8 cellular contexts compared by ENCODE assay signal in genomic region chr11:73141309-73142127, GRCh38. TPM values are rescaled to one million over a fixed set of nuclear protein-coding genes. Genes with fewer than 3 reads are reported as not detected.
DNase-seq lines count a peak whose midpoint lies in the region; ATAC-seq and TF ChIP-seq lines count a peak whose summit lies in the region.

No MANE protein-coding gene starts in this region.

- H3K36me3 Mint-ChIP-seq in neural progenitor cell, result peaks cover 6% of the 10 kb centered on the region

- H3K36me3 ChIP-seq in OCI-LY3 (replicated peaks; ENCODE audit: low read depth, low read length) (peaks cover 46% of the 10 kb centered on the region), neural progenitor cell (no peaks in the 10 kb centered on the region)

- H3K9me3 ChIP-seq in OCI-LY3 (ENCODE audit: insufficient read depth, low read length) (no peaks in the 10 kb centered on the region), neural progenitor cell (ENCODE audit: low read depth) (no peaks in the 10 kb centered on the region)

- H3K27me3 ChIP-seq in OCI-LY3 (ENCODE audit: low read depth, low read length), result no peaks in the 10 kb centered on the region
- no peaks in the 10 kb centered on the region for H3K27me3 ChIP-seq in neural progenitor cell

- H3K9ac ChIP-seq in OCI-LY3 (ENCODE audit: low read length), result peak overlapping the region; percentile 97
- peak overlapping the region; percentile 50 for H3K9ac ChIP-seq in neural progenitor cell

- H3K4me3 ChIP-seq in AG09309 (ENCODE audit: control insufficient read depth, low read depth, low read length) (peak overlapping the region; percentile 88), OCI-LY3 (ENCODE audit: low read length) (peak overlapping the region; percentile 84), fibroblast of villous mesenchyme (ENCODE audit: low read depth, low read length) (peak overlapping the region; percentile 96), neural progenitor cell (peak overlapping the region; percentile 84)

- peak overlapping the region; percentile 83 for H3K27ac Mint-ChIP-seq in neural progenitor cell

- H2AFZ ChIP-seq in OCI-LY3 (ENCODE audit: low read depth, low read length), result no peak overlapping the region
- peak overlapping the region; percentile 90 for H2AFZ ChIP-seq in neural progenitor cell (replicated peaks)

- H3K27ac ChIP-seq in OCI-LY3 (ENCODE audit: low read length) (peak overlapping the region; percentile 98), neural progenitor cell (peak overlapping the region; percentile 93), temporal lobe (ENCODE audit: low read depth, low read length) (peak overlapping the region; percentile 79)

- H3K4me3 Mint-ChIP-seq in neural progenitor cell, result peak overlapping the region; percentile 97

- H3K4me1 ChIP-seq in OCI-LY3 (ENCODE audit: low read length) (peaks cover 66% of the 10 kb centered on the region), neural progenitor cell (peaks cover 20% of the 10 kb centered on the region)

- H3K4me1 Mint-ChIP-seq in neural progenitor cell, result peaks cover 34% of the 10 kb centered on the region

- TF ChIP-seq CTCF in AG09309 (IDR thresholded peaks at IDR 0.05; ENCODE audit: control insufficient read depth, insufficient read depth, low read depth, low read length, missing control alignments) (no peak), OCI-LY3 (IDR thresholded peaks at IDR 0.05; ENCODE audit: low read depth, low read length) (no peak), fibroblast of villous mesenchyme (IDR thresholded peaks at IDR 0.05; ENCODE audit: insufficient read depth, low read depth, low read length) (no peak), neural progenitor cell (IDR thresholded peaks at IDR 0.05) (no peak)

- ATAC-seq in GM18517 (IDR thresholded peaks at IDR 0.05; ENCODE audit: unreplicated experiment) (peak; percentile 16), HG03175 (IDR thresholded peaks at IDR 0.05; ENCODE audit: unreplicated experiment) (peak; percentile 33)

- H3K9me3 Mint-ChIP-seq in neural progenitor cell, result no peaks in the 10 kb centered on the region

- H3F3A ChIP-seq in neural progenitor cell (ENCODE audit: low read depth), result peaks cover 41% of the 10 kb centered on the region

- DNase-seq in AG09309 (ENCODE audit: low read depth) (no peak), activated gamma-delta T cell (lab: John Stamatoyannopoulos, UW) (peak; percentile 65), fibroblast of villous mesenchyme (ENCODE audit: low read depth) (peak; percentile 83), neural progenitor cell (ENCODE audit: low spot score) (peak; percentile 90)

- H3K4me2 ChIP-seq in OCI-LY3 (ENCODE audit: low read length) (peak overlapping the region; percentile 74), neural progenitor cell (peak overlapping the region; percentile 90)

- H4K20me1 ChIP-seq in OCI-LY3 (ENCODE audit: insufficient read depth, low read length) (peaks cover 30% of the 10 kb centered on the region), neural progenitor cell (ENCODE audit: low read depth) (peaks cover 6% of the 10 kb centered on the region)

- peaks cover 13% of the 10 kb centered on the region for H3K27me3 Mint-ChIP-seq in neural progenitor cell (ENCODE audit: insufficient read depth, low read depth)

- peaks cover 93% of the 10 kb centered on the region for H3K79me2 ChIP-seq in OCI-LY3 (ENCODE audit: low read length)
- H3K79me2 ChIP-seq in neural progenitor cell (ENCODE audit: low read depth), result peaks cover 48% of the 10 kb centered on the region

RNA-seq across cellular contexts. Expression of gene FCHSD2, which starts 0.6 kb away (rescaled TPM):
- 11.2 and 12.2 TPM in 2 replicates for total RNA-seq in fibroblast of villous mesenchyme
- total RNA-seq in neural progenitor cell (ENCODE audit: low replicate concordance), result 15.6 and 22.2 TPM in 2 replicates
- 42.8 TPM for total RNA-seq in temporal lobe
